1 cellular context compared by ENCODE assay signal in the genomic region with DNA sequence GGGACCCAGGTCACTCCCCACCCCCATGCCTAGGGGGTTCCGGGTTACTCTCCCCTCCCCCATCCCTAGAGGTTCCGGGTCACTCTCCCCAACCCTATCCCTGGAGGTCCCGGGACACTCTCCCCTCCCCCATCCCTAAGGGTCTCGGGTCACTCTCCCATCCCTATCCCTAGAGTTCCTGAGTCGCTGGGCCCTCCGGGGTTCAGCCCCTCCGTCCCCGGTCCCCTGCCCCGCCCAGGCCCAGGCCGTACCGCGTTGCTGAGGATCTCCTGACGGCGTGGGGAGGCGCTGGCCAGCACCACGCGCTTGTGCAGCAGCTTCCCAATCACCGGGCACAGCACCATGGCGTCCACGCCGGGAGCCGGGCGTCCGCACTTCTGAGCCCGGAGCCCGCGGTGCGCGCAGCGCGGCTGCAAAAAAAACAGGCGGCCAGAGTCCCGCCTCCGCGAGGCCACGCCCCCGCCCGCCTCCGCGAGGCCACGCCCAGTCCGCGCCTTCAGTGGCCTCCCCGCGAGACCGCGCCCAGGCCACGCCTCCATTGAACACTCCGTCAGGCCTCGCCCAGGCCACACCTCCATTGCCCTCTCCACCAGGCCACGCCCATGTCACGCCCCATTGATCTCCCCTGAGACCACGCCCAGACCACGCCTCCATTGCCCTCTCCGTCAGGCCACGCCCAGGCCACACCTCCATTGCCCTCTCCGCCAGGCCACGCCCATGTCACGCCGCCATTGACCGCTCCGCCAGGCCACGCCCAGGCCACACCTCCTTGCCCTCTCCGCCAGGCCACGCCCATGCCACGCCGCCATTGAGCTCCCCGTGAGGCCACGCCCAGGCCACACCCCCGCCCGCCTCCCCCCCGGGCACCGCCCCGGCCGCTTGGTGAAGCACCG.
TF ChIP-seq lines count a peak whose summit lies in the region.

A gene with protein sequence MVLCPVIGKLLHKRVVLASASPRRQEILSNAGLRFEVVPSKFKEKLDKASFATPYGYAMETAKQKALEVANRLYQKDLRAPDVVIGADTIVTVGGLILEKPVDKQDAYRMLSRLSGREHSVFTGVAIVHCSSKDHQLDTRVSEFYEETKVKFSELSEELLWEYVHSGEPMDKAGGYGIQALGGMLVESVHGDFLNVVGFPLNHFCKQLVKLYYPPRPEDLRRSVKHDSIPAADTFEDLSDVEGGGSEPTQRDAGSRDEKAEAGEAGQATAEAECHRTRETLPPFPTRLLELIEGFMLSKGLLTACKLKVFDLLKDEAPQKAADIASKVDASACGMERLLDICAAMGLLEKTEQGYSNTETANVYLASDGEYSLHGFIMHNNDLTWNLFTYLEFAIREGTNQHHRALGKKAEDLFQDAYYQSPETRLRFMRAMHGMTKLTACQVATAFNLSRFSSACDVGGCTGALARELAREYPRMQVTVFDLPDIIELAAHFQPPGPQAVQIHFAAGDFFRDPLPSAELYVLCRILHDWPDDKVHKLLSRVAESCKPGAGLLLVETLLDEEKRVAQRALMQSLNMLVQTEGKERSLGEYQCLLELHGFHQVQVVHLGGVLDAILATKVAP (minus strand): TSS at position 413 of the 893 bp plus-strand sequence. CDS start 69 bp downstream, at position 344.

TF ChIP-seq in GM12878, 131 proteins besides CTCF, POLR2A, EP300 and RAD21 (continued from another document):
- TF ChIP-seq, protein P1, sequence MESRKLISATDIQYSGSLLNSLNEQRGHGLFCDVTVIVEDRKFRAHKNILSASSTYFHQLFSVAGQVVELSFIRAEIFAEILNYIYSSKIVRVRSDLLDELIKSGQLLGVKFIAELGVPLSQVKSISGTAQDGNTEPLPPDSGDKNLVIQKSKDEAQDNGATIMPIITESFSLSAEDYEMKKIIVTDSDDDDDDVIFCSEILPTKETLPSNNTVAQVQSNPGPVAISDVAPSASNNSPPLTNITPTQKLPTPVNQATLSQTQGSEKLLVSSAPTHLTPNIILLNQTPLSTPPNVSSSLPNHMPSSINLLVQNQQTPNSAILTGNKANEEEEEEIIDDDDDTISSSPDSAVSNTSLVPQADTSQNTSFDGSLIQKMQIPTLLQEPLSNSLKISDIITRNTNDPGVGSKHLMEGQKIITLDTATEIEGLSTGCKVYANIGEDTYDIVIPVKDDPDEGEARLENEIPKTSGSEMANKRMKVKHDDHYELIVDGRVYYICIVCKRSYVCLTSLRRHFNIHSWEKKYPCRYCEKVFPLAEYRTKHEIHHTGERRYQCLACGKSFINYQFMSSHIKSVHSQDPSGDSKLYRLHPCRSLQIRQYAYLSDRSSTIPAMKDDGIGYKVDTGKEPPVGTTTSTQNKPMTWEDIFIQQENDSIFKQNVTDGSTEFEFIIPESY (IDR thresholded peaks at IDR 0.05) = no peak
- TF ChIP-seq TAF1 (IDR thresholded peaks at IDR 0.05; ENCODE audit: borderline replicate concordance, low read depth, low read length) (peak; percentile 98), MTA2 (IDR thresholded peaks at IDR 0.05; ENCODE audit: low read depth) (0 out of 2 replicates have a peak, but pooled peaks have one; percentile 14), PAX5 (IDR thresholded peaks at IDR 0.05; ENCODE audit: borderline replicate concordance, low read depth, low read length) (peak; percentile 96)
- TF ChIP-seq, protein P2, sequence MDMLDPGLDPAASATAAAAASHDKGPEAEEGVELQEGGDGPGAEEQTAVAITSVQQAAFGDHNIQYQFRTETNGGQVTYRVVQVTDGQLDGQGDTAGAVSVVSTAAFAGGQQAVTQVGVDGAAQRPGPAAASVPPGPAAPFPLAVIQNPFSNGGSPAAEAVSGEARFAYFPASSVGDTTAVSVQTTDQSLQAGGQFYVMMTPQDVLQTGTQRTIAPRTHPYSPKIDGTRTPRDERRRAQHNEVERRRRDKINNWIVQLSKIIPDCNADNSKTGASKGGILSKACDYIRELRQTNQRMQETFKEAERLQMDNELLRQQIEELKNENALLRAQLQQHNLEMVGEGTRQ (IDR thresholded peaks at IDR 0.05; ENCODE audit: borderline replicate concordance, low read depth, low read length) = no peak; the same call in 1 of the 2 replicates
